ENCODE assay signal across 8 cellular contexts in the genomic region with DNA sequence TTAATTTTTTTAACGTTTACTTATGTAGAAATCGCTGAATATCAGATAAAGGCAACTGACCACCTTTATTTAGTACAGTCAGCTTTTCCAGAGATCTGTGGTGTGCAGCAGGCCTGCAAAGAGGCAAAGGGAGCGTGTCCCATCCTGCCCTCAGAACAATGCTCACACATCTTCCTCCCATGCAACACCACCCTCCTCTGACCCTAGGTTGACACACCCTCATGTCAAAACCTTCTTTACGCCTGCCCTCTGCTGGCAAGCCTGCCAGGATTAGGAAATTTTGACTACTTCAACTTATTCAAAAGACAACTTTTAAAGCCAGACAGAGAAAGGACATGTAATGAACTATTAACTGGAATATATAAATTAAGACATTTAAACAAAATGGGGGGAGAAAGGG.
A peak's percentile ranks its signal among the peaks of the same experiment; 100 is the strongest.
DNase-seq lines count a peak whose midpoint lies in the region; ATAC-seq and TF ChIP-seq lines count a peak whose summit lies in the region.

No MANE protein-coding gene starts in this region.

- ATAC-seq in DND-41 (ENCODE audit: insufficient read depth, low read depth) (no peak), SK-N-SH treated with all-trans-retinoic acid at 6 μM for 48 hours (peak; percentile 44)
- ATAC-seq in activated naive CD8-positive, alpha-beta T cell treated with anti-CD3 and anti-CD28 coated beads, Interleukin-2, amount 50 U/mL, for 24 hours, result peak; percentile 58

- TF ChIP-seq CTCF in DND-41 (IDR thresholded peaks at IDR 0.05; ENCODE audit: borderline replicate concordance, extremely low read depth, low read length, poor library complexity, severe bottlenecking) (peak; percentile 61), HL-60 (IDR thresholded peaks at IDR 0.05; ENCODE audit: insufficient read depth, low read length) (peak; percentile 36)

- peaks cover 90% of the 10 kb centered on the region for H3K4me1 Mint-ChIP-seq in activated naive CD8-positive, alpha-beta T cell treated with anti-CD3 and anti-CD28 coated beads, Interleukin-2, amount 50 U/mL, for 24 hours

- 0 out of 2 replicates have a peak, but pooled peaks cover 3% of the 10 kb centered on the region for H3K36me3 ChIP-seq in DND-41 (ENCODE audit: insufficient read depth, low read length)

- peaks cover 41% of the 10 kb centered on the region for H3K79me2 ChIP-seq in DND-41 (ENCODE audit: insufficient read depth, low read length)

- H3K27me3 ChIP-seq in DND-41 (ENCODE audit: insufficient read depth, low read length, poor library complexity) (no peaks in the 10 kb centered on the region), HL-60 (ENCODE audit: insufficient read depth, poor library complexity, severe bottlenecking) (no peaks in the 10 kb centered on the region)

- H3K4me2 ChIP-seq in DND-41 (ENCODE audit: insufficient read depth, low read length), result no peak overlapping the region

- H3K27ac ChIP-seq in DND-41 (ENCODE audit: low read length) (no peak overlapping the region), HL-60 (replicated peaks) (no peak overlapping the region)

- H3K9ac ChIP-seq in DND-41 (ENCODE audit: low read depth, low read length), result no peak overlapping the region

- H2AFZ ChIP-seq in DND-41 (ENCODE audit: low read depth, low read length), result no peak overlapping the region

- H3K27me3 Mint-ChIP-seq in activated naive CD8-positive, alpha-beta T cell treated with anti-CD3 and anti-CD28 coated beads, Interleukin-2, amount 50 U/mL, for 24 hours, result no peaks in the 10 kb centered on the region

- H3K9me3 ChIP-seq in DND-41 (ENCODE audit: insufficient read depth, low read length, severe bottlenecking), result no peaks in the 10 kb centered on the region

- H3K27ac Mint-ChIP-seq in activated naive CD8-positive, alpha-beta T cell treated with anti-CD3 and anti-CD28 coated beads, Interleukin-2, amount 50 U/mL, for 24 hours, result peak overlapping the region; percentile 93

- H3K36me3 Mint-ChIP-seq in activated naive CD8-positive, alpha-beta T cell treated with anti-CD3 and anti-CD28 coated beads, Interleukin-2, amount 50 U/mL, for 24 hours (ENCODE audit: low read depth), result peaks cover 23% of the 10 kb centered on the region

- H3K4me3 ChIP-seq in DND-41 (ENCODE audit: low read depth in 1 of 2, low read length in 2 of 2) (no peak overlapping the region), HL-60 (replicated peaks; ENCODE audit: insufficient read depth, low read length) (no peak overlapping the region)

- peaks cover 47% of the 10 kb centered on the region for H3K4me1 ChIP-seq in DND-41 (ENCODE audit: insufficient read depth, low read length)

- peak overlapping the region; percentile 49 for H3K4me3 Mint-ChIP-seq in activated naive CD8-positive, alpha-beta T cell treated with anti-CD3 and anti-CD28 coated beads, Interleukin-2, amount 50 U/mL, for 24 hours

- peaks cover 71% of the 10 kb centered on the region for H4K20me1 ChIP-seq in DND-41 (ENCODE audit: insufficient read depth, low read length)

- DNase-seq in DND-41 (peak; percentile 55), HL-60 (ENCODE audit: low read depth in 1 of 2, low spot score in 1 of 2) (peak in 1 of 2 experiments; percentile 82), hippocampal formation (lab: John Stamatoyannopoulos, UW) (peak; percentile 51 to 56), NK-92 (lab: John Stamatoyannopoulos, UW; ENCODE audit: unreplicated experiment) (no peak), NCI-H2029 (lab: John Stamatoyannopoulos, UW) (no peak)
- peak; percentile 71 for DNase-seq in activated naive CD8-positive, alpha-beta T cell treated with anti-CD3 and anti-CD28 coated beads, Interleukin-2, amount 50 U/mL, for 24 hours
- peak; percentile 76 for DNase-seq in stimulated activated CD4-positive, alpha-beta T cell treated with anti-CD3 and anti-CD28 coated beads, Interleukin-15, amount 100 ng/mL, for 24 hours

- no peaks in the 10 kb centered on the region for H3K9me3 Mint-ChIP-seq in activated naive CD8-positive, alpha-beta T cell treated with anti-CD3 and anti-CD28 coated beads, Interleukin-2, amount 50 U/mL, for 24 hours

TF ChIP-seq in SK-N-SH treated with all-trans-retinoic acid at 6 μM for 48 hours, 23 proteins besides CTCF, POLR2A, EP300 and RAD21:
- no peak for TF ChIP-seq ZC3H10 (CRISPR knock-in tag; IDR thresholded peaks at IDR 0.05)
- TF ChIP-seq TOX (CRISPR knock-in tag; IDR thresholded peaks at IDR 0.05; ENCODE audit: borderline replicate concordance), result no peak
- TF ChIP-seq ZNF8 (CRISPR knock-in tag; IDR thresholded peaks at IDR 0.05), result no peak
- TF ChIP-seq SNAI2 (CRISPR knock-in tag; IDR thresholded peaks at IDR 0.05), result no peak
- TF ChIP-seq PPARA (CRISPR knock-in tag; IDR thresholded peaks at IDR 0.05; ENCODE audit: borderline replicate concordance), result no peak
- TF ChIP-seq ESRRG (CRISPR knock-in tag; IDR thresholded peaks at IDR 0.05), result no peak
- no peak for TF ChIP-seq ISL1 (CRISPR knock-in tag; IDR thresholded peaks at IDR 0.05)
- TF ChIP-seq TCF4 (CRISPR knock-in tag; IDR thresholded peaks at IDR 0.05; ENCODE audit: borderline replicate concordance), result no peak
- no peak for TF ChIP-seq ZNF70 (CRISPR knock-in tag; IDR thresholded peaks at IDR 0.05)
- no peak for TF ChIP-seq ZNF565 (CRISPR knock-in tag; conservative IDR thresholded peaks at IDR 0.05; ENCODE audit: low read depth)
- TF ChIP-seq, protein P1, sequence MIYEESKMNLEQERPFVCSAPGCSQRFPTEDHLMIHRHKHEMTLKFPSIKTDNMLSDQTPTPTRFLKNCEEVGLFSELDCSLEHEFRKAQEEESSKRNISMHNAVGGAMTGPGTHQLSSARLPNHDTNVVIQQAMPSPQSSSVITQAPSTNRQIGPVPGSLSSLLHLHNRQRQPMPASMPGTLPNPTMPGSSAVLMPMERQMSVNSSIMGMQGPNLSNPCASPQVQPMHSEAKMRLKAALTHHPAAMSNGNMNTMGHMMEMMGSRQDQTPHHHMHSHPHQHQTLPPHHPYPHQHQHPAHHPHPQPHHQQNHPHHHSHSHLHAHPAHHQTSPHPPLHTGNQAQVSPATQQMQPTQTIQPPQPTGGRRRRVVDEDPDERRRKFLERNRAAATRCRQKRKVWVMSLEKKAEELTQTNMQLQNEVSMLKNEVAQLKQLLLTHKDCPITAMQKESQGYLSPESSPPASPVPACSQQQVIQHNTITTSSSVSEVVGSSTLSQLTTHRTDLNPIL (CRISPR knock-in tag; IDR thresholded peaks at IDR 0.05; ENCODE audit: low read depth), result no peak
- no peak for TF ChIP-seq ARNTL (CRISPR knock-in tag; IDR thresholded peaks at IDR 0.05; ENCODE audit: borderline replicate concordance, low read depth)
- no peak for TF ChIP-seq CSDC2 (CRISPR knock-in tag; IDR thresholded peaks at IDR 0.05)
- TF ChIP-seq RARB (CRISPR knock-in tag; IDR thresholded peaks at IDR 0.05), result no peak
- no peak for TF ChIP-seq CSRNP3 (CRISPR knock-in tag; IDR thresholded peaks at IDR 0.05)
- TF ChIP-seq ZFP3 (CRISPR knock-in tag; IDR thresholded peaks at IDR 0.05), result no peak
- no peak for TF ChIP-seq TSHZ2 (CRISPR knock-in tag; IDR thresholded peaks at IDR 0.05)
- no peak for TF ChIP-seq POU6F1 (CRISPR knock-in tag; IDR thresholded peaks at IDR 0.05; ENCODE audit: borderline replicate concordance, low read depth)

Comparison
In these comparisons a context has a peak if more than half of its experiments do, and no peak if none do; other contexts are left out.
1. DNase-seq: peak in DND-41 (single experiment), activated naive CD8-positive, alpha-beta T cell treated with anti-CD3 and anti-CD28 coated beads, Interleukin-2, amount 50 U/mL, for 24 hours (single experiment), hippocampal formation (2 of 2) and stimulated activated CD4-positive, alpha-beta T cell treated with anti-CD3 and anti-CD28 coated beads, Interleukin-15, amount 100 ng/mL, for 24 hours (single experiment); none in NK-92 (single experiment) and NCI-H2029 (single experiment).